ENCODE assay signal across 8 cellular contexts in the genomic region with DNA sequence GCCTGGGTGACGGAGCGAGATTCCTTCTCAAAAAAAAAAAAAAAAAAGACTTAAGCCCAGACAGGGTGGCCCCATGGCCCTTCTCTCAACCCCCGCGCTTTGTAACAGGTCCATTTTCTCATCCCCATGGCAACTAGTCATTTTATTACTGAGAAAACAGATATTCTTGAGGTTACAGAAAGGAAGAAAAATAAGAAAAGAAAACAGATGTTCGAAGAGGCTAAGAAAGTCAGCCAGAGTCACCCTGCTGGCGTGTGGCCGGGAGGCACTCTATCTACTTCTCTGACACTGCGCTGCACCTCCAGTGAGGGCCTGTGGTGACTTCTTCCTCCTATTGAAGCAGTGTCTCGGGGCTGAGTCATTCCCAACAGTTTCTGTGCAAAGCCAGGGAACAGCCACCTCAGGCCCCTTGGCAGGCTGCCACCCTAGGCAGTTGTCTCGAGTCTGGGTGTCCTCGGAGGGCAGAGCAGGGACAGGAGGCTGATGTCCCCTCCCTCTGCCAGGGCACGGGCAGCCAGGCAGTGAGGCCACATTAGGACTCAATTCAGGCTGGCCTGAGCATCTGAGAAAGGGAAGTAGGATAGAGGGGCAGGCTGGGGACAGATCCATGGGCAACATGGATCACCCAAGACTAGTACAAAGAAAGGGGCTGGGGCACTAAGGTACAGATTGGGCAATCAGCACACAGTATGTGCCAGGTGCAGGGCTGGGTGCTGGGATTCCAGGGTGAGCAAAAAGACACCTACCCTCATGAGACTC. TPM values are rescaled to one million over a fixed set of nuclear protein-coding genes. Genes with fewer than 3 reads are reported as not detected.
DNase-seq lines count a peak whose midpoint lies in the region; ATAC-seq and TF ChIP-seq lines count a peak whose summit lies in the region.

No MANE protein-coding gene starts in this region.

- POLR2A ChIA-PET in GM10248 (lab: Yijun Ruan, JAX): no interaction called here

- intact Hi-C loops in left ventricle myocardium superior (cut with micrococcal nuclease): no loop called here

- TF ChIP-seq CTCF in GM10248 (IDR thresholded peaks at IDR 0.05; ENCODE audit: control extremely low read depth, extremely low read depth, low read depth, missing control alignments): no peak
- TF ChIP-seq CTCF in retinal pigment epithelial cell (conservative IDR thresholded peaks at IDR 0.05; ENCODE audit: low read depth, low read length): no peak

- ATAC-seq in left ventricle myocardium superior (peak; percentile 98), HG02938 (IDR thresholded peaks at IDR 0.05; ENCODE audit: unreplicated experiment) (no peak)

- DNase-seq in ACHN (peak; percentile 78), GM10248 (ENCODE audit: extremely low spot score) (peak; percentile 47), NCI-H2196 treated with DMSO at 0.1 percent for 48 hours (lab: John Stamatoyannopoulos, UW; ENCODE audit: unreplicated experiment) (peak; percentile 83), amniotic epithelial cell (ENCODE audit: low read depth) (peak; percentile 54), left ventricle myocardium superior (peak; percentile 91), retinal pigment epithelial cell (ENCODE audit: low read depth) (peak; percentile 39), cerebellar nuclear complex (lab: John Stamatoyannopoulos, UW) (no peak)

- in situ Hi-C loops in ACHN (cut with HindIII; ENCODE audit: low pct_ligation_motif_present, low pct_unique_long_range_greater_than_20kb, low sequenced_read_pairs): no loop called here

- CTCF ChIA-PET in GM10248 (lab: Yijun Ruan, JAX): interaction anchor here (1.3 kb wide), 1 partner anchor 40 kb away, joined by 3 read pairs; no protein-coding TSS in a partner anchor

- H3K4me3 ChIP-seq in retinal pigment epithelial cell (ENCODE audit: low read length): no peak overlapping the region

RNA-seq across cellular contexts. Expression of a gene that starts 16.4 kb away (rescaled TPM):
- total RNA-seq in left ventricle myocardium superior: 38.6 TPM

RNA-seq across cellular contexts. Expression of a gene that starts 19.3 kb away (rescaled TPM):
- not detected for total RNA-seq in left ventricle myocardium superior

RNA-seq across cellular contexts. Expression of a gene that starts 28.6 kb away (rescaled TPM):
- total RNA-seq in left ventricle myocardium superior: 33.7 TPM

RNA-seq across cellular contexts. Expression of a gene that starts 28.8 kb away (rescaled TPM):
- total RNA-seq in left ventricle myocardium superior: 724 TPM

RNA-seq across cellular contexts. Expression of a gene that starts 31.0 kb away (rescaled TPM):
- total RNA-seq in left ventricle myocardium superior: 90.1 TPM

Comparison
In these comparisons a context has a peak if more than half of its experiments do, and no peak if none do; other contexts are left out.
1. DNase-seq: peak in ACHN (single experiment), GM10248 (single experiment), NCI-H2196 treated with DMSO at 0.1 percent for 48 hours (single experiment), amniotic epithelial cell (single experiment), left ventricle myocardium superior (single experiment) and retinal pigment epithelial cell (single experiment); none in cerebellar nuclear complex (0 of 2).